Comparison of ENCODE assay signal across 9 cellular contexts in genomic region chrX:18879144-18879543, GRCh38.
"Had no signal": no experiment of that assay in that cellular context is flagged by ENCODE, and none has a peak within 500 bp of the region (broad histone marks: within the 10 kb centered on the region; RNA-seq: fewer than 3 reads in every experiment).

No MANE protein-coding gene starts in this region.

- H3K4me1 ChIP-seq: HAP-1 had no signal

- ATAC-seq: GM23338, HCT116 had no signal

- H3K27ac ChIP-seq: GM23248 had no signal

- DNase-seq: GM23248, GOT3, H7, H9, HCEC 1CT, HFFc6 had no signal

- H3K4me1 Mint-ChIP-seq: GM23338 had no signal

- H3K4me2 ChIP-seq: GM23338 had no signal

- H3K4me3 ChIP-seq: GM23248, GM23338, HAP-1 had no signal

- H3K36me3 ChIP-seq: HAP-1 had no signal

- H3K9me3 ChIP-seq: HAP-1 had no signal

- H3K27ac Mint-ChIP-seq: GM23338, H9, HFFc6 had no signal

- H2AFZ ChIP-seq: GM23248, GM23338 had no signal

- H3K9me3 Mint-ChIP-seq: GM23338 had no signal

- H3K4me3 Mint-ChIP-seq: GM23338, H9, HFFc6 had no signal
